Comparison of ENCODE assay signal across 7 cellular contexts in the genomic region with DNA sequence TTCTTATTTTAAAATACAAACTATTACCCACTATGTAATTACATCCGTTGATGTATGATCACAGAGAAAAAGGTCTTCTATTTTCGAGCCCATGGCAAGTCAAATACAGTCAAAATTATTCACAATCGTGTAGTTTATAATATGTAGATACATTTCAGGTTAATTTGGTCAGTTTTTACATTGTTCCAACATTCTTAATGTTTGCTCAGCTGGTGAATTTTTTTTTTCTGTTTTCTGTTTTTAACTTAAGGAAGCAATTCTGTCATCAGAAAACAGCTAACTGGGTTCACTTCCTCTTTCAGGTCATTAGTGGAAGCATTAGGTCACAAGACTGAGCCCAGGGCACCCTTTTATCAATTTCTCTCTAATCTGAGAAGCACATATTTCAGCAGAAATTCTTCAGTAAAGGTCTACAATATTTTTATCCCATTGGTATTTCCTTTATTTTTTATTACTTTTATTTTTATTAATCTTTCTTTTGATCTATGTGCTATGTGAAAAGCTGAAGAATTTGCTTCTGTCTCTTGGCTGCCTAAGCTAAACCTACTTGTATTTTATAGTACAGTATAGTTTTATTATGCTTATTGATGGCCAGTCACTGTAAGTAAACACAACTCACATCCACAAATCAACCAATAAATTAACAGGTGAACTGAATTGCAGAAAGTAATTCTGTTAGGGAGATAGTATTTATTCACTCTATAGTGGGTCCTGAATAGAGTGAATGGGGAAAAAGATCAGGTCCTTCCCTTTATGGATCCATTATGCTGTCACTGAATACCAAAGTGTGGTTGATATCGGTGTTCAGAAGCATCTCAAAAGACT.
DNase-seq lines count a peak whose midpoint lies in the region; ATAC-seq and TF ChIP-seq lines count a peak whose summit lies in the region.

No MANE protein-coding gene starts in this region.

- peaks cover 4% of the 10 kb centered on the region for H3K36me3 Mint-ChIP-seq in natural killer cell treated with Interleukin-12 subunit alpha and Interleukin-12 subunit beta and Interleukin-15 and Interleukin-18, amount 100 ng/mL, for 72 hours

- no peaks in the 10 kb centered on the region for H3K36me3 ChIP-seq in PC-3 (ENCODE audit: low read depth, low read length)

- no peak overlapping the region for H3K4me3 ChIP-seq in PC-3 (ENCODE audit: low read length)

- ATAC-seq in GM19023 (IDR thresholded peaks at IDR 0.05; ENCODE audit: unreplicated experiment) (peak; percentile 41), HG02852 (IDR thresholded peaks at IDR 0.05; ENCODE audit: unreplicated experiment) (peak; percentile 46), PC-3 (peak; percentile 50)
- no peak for ATAC-seq in natural killer cell treated with Interleukin-12 subunit alpha and Interleukin-12 subunit beta and Interleukin-15 and Interleukin-18, amount 100 ng/mL, for 72 hours

- CTCF ChIA-PET in PC-3 (lab: Charles Lee): interaction anchor here (0.7 kb wide), 1 partner anchor 31 kb away, joined by 3 read pairs; no protein-coding TSS in a partner anchor

- H3K9me2 ChIP-seq in PC-3 (replicated peaks; ENCODE audit: low read length): no peaks in the 10 kb centered on the region

- no peak overlapping the region for H3K9ac ChIP-seq in PC-3 (ENCODE audit: low read length)

- no peak overlapping the region for H3K4me2 ChIP-seq in PC-3 (ENCODE audit: low read length)

- H3K4me1 Mint-ChIP-seq in natural killer cell treated with Interleukin-12 subunit alpha and Interleukin-12 subunit beta and Interleukin-15 and Interleukin-18, amount 100 ng/mL, for 72 hours (ENCODE audit: low read depth in 2 of 2): peaks cover 35 to 49% of the 10 kb centered on the region in 2 donors

- no peaks in the 10 kb centered on the region for H3K4me1 ChIP-seq in PC-3 (ENCODE audit: insufficient read depth, low read length)

- no peaks in the 10 kb centered on the region for H3F3A ChIP-seq in PC-3 (ENCODE audit: low read length, unreplicated experiment)

- peak overlapping the region; percentile 92 to 94 for H3K27ac Mint-ChIP-seq in natural killer cell treated with Interleukin-12 subunit alpha and Interleukin-12 subunit beta and Interleukin-15 and Interleukin-18, amount 100 ng/mL, for 72 hours

- DNase-seq in PC-3 (no peak), ecto neural progenitor cell (ENCODE audit: low spot score) (no peak)
- no peak for DNase-seq in natural killer cell treated with Interleukin-12 subunit alpha and Interleukin-12 subunit beta and Interleukin-15 and Interleukin-18, amount 100 ng/mL, for 72 hours (ENCODE audit: low spot score)
- DNase-seq in stimulated activated CD8-positive, alpha-beta memory T cell treated with anti-CD3 and anti-CD28 coated beads, Interleukin-4, amount 100 ng/mL, for 48 hours: no peak
- DNase-seq in stimulated activated CD4-positive, alpha-beta T cell treated with anti-CD3 and anti-CD28 coated beads, Interleukin-4, amount 100 ng/mL, for 4 hours: no peak

- no TSS peak for BruUV-seq in PC-3 (replicated peaks; lab: Mats Ljungman, UMichigan)

- POLR2A ChIA-PET in PC-3 (lab: Charles Lee; ENCODE audit: unreplicated experiment): no interaction called here

- no peak overlapping the region for H2AFZ ChIP-seq in PC-3 (ENCODE audit: low read length)

- no peaks in the 10 kb centered on the region for H3K9me3 ChIP-seq in PC-3 (ENCODE audit: low read length)

- H3K27me3 Mint-ChIP-seq in natural killer cell treated with Interleukin-12 subunit alpha and Interleukin-12 subunit beta and Interleukin-15 and Interleukin-18, amount 100 ng/mL, for 72 hours: no peaks in the 10 kb centered on the region

- no peaks in the 10 kb centered on the region for H3K79me2 ChIP-seq in PC-3 (ENCODE audit: low read length)

- no peak overlapping the region for H3K27ac ChIP-seq in PC-3 (ENCODE audit: low read length)

- H3K9me3 Mint-ChIP-seq in natural killer cell treated with Interleukin-12 subunit alpha and Interleukin-12 subunit beta and Interleukin-15 and Interleukin-18, amount 100 ng/mL, for 72 hours: peaks cover 3% of the 10 kb centered on the region

- TF ChIP-seq CTCF in PC-3 (conservative IDR thresholded peaks at IDR 0.05; ENCODE audit: low read depth, low read length): no peak

- no peaks in the 10 kb centered on the region for H3K27me3 ChIP-seq in PC-3 (ENCODE audit: low read length)

- no peaks in the 10 kb centered on the region for H4K20me1 ChIP-seq in PC-3 (ENCODE audit: low read length)

- H3K4me3 Mint-ChIP-seq in natural killer cell treated with Interleukin-12 subunit alpha and Interleukin-12 subunit beta and Interleukin-15 and Interleukin-18, amount 100 ng/mL, for 72 hours: peak overlapping the region; percentile 86

- intact Hi-C loops in PC-3 (cut with micrococcal nuclease): no loop called here

Comparison
In these comparisons a context has a peak if more than half of its experiments do, and no peak if none do; other contexts are left out.
1. ATAC-seq: peak in GM19023 (single experiment), HG02852 (single experiment) and PC-3 (single experiment); none in natural killer cell treated with Interleukin-12 subunit alpha and Interleukin-12 subunit beta and Interleukin-15 and Interleukin-18, amount 100 ng/mL, for 72 hours (0 of 2).